ENCODE assay signal across 19 cellular contexts in genomic region chr15:76349301-76350070, GRCh38.
"Had no signal": no experiment of that assay in that cellular context is flagged by ENCODE, and none has a peak within 500 bp of the region (broad histone marks: within the 10 kb centered on the region; RNA-seq: fewer than 3 reads in every experiment).

No MANE protein-coding gene starts in this region.

- H3K9me3 ChIP-seq: body of pancreas, colonic mucosa, psoas muscle, right lobe of liver, spleen had no signal

- H3K4me3 ChIP-seq: body of pancreas, colonic mucosa, lung, psoas muscle, right lobe of liver, spleen had no signal

- ATAC-seq: activated naive CD4-positive, alpha-beta T cell treated with anti-CD3 and anti-CD28 coated beads, Interleukin-2, amount 50 U/mL, for 72 hours; activated T-cell treated with anti-CD3 and anti-CD28 coated beads, Interleukin-2, amount 50 U/mL, for 72 hours; body of pancreas; psoas muscle; right lobe of liver; WTC11 had no signal

- H3K36me3 ChIP-seq: colonic mucosa, right lobe of liver had no signal

- H3K27ac Mint-ChIP-seq: activated CD4-positive, alpha-beta T cell treated with anti-CD3 and anti-CD28 coated beads, Interleukin-2, amount 10 ng/mL, durations not matched to agents 7 days and 5 days; activated naive CD4-positive, alpha-beta T cell treated with anti-CD3 and anti-CD28 coated beads, Interleukin-2, amount 50 U/mL, for 72 hours; activated T-cell treated with anti-CD3 and anti-CD28 coated beads, Interleukin-2, amount 50 U/mL, for 72 hours; stimulated activated naive CD8-positive, alpha-beta T cell treated with anti-CD3 and anti-CD28 coated beads, Interleukin-15, Interleukin-2, amounts not matched to agents 100 ng/mL and 50 ng/mL, for 24 hours; type B pancreatic cell; WTC11 had no signal

- DNase-seq: activated CD4-positive, alpha-beta T cell treated with anti-CD3 and anti-CD28 coated beads, Interleukin-2, amount 10 ng/mL, durations not matched to agents 7 days and 5 days; activated CD8-positive, alpha-beta memory T cell treated with anti-CD3 and anti-CD28 coated beads, Interleukin-2, amount 50 U/mL, for 48 hours; activated gamma-delta T cell; activated T-cell treated with anti-CD3 and anti-CD28 coated beads, Interleukin-2, amount 50 U/mL, for 72 hours; amniotic stem cell; body of pancreas; central memory CD4-positive, alpha-beta T cell; colonic mucosa; midbrain; psoas muscle; right lobe of liver; spleen; T-helper 2 cell had no signal

- H3K9me3 Mint-ChIP-seq: activated CD4-positive, alpha-beta T cell treated with anti-CD3 and anti-CD28 coated beads, Interleukin-2, amount 10 ng/mL, durations not matched to agents 7 days and 5 days; activated naive CD4-positive, alpha-beta T cell treated with anti-CD3 and anti-CD28 coated beads, Interleukin-2, amount 50 U/mL, for 72 hours; activated T-cell treated with anti-CD3 and anti-CD28 coated beads, Interleukin-2, amount 50 U/mL, for 72 hours; neural crest cell; stimulated activated naive CD8-positive, alpha-beta T cell treated with anti-CD3 and anti-CD28 coated beads, Interleukin-15, Interleukin-2, amounts not matched to agents 100 ng/mL and 50 ng/mL, for 24 hours; type B pancreatic cell; WTC11 had no signal

- H3K4me3 Mint-ChIP-seq: activated CD4-positive, alpha-beta T cell treated with anti-CD3 and anti-CD28 coated beads, Interleukin-2, amount 10 ng/mL, durations not matched to agents 7 days and 5 days; activated T-cell treated with anti-CD3 and anti-CD28 coated beads, Interleukin-2, amount 50 U/mL, for 72 hours; neural crest cell; stimulated activated naive CD8-positive, alpha-beta T cell treated with anti-CD3 and anti-CD28 coated beads, Interleukin-15, Interleukin-2, amounts not matched to agents 100 ng/mL and 50 ng/mL, for 24 hours; type B pancreatic cell; WTC11 had no signal
